In the genomic region with DNA sequence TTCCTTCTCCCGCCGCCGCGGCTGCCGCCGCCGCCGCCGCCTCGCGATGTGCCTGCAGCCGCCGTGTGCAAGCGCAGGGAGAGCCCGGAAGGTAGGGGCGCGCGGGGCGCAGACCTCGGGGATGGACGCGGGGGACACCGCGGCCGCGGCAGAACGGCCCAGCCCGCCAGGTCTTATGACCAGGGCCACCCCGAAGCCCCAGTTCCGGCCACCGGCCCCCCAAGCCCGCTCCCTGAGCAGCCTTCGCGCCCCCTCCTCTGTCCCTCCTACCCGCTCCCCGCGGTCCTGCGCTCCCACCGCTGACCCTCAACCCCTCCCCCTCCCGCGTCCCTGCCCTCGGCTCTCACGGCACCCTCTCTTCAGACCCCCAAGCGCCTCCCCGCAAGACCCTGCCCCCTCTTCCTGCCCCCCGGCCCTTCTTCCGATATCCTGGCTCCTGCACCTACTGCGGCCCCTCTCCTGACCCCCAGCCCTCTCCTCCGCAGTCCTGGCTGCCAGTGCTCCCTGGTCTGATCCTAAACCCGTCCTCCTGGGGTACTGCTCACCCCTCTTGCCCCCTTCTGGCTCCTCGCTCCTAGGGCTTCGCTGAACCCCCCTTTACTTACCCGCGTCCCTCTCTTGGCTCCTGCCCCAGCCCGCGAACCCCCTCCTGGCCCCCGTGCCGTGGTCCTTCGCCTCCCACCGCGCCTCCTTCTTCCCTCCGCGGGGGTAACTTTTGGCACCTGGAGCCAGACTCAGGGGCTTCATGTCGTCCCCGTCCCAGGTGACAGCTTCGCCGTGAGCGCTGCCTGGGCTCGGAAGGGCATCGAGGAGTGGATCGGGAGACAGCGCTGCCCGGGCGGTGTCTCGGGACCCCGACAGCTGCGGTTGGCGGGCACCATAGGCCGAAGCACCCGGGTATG, we compare ENCODE assay signal across 9 cellular contexts. TPM values are rescaled to one million over a fixed set of nuclear protein-coding genes. Genes with fewer than 3 reads are reported as not detected.
DNase-seq lines count a peak whose midpoint lies in the region; ATAC-seq and TF ChIP-seq lines count a peak whose summit lies in the region.
"Had no signal": no experiment of that assay in that cellular context is flagged by ENCODE, and none has a peak within 500 bp of the region (broad histone marks: within the 10 kb centered on the region; RNA-seq: fewer than 3 reads in every experiment).

No MANE protein-coding gene starts in this region.

- H3K27me3 ChIP-seq in endodermal cell (ENCODE audit: control insufficient read depth, insufficient read depth, low read length, poor library complexity, severe bottlenecking) (peaks cover 14% of the 10 kb centered on the region), neural progenitor cell (peaks cover 66% of the 10 kb centered on the region)

- peaks cover 1% of the 10 kb centered on the region for H3K36me3 Mint-ChIP-seq in T-helper 1 cell treated with Interleukin-12 subunit alpha and Interleukin-12 subunit beta and Interleukin-4 antibody, amounts not matched to agents 30 μg/mL and 1 μg/mL, for 36 hours (ENCODE audit: low read depth)
- H3K36me3 Mint-ChIP-seq in endodermal cell (ENCODE audit: low read depth) (no peaks in the 10 kb centered on the region), neural progenitor cell (peaks cover 21% of the 10 kb centered on the region)

- H4K20me1 ChIP-seq in neural progenitor cell (ENCODE audit: low read depth): peaks cover 18% of the 10 kb centered on the region

- H3K4me2 ChIP-seq in neural progenitor cell: peak overlapping the region; percentile 84

- TF ChIP-seq CTCF in endodermal cell (conservative IDR thresholded peaks at IDR 0.05): no peak
- no peak for TF ChIP-seq CTCF in neural progenitor cell (IDR thresholded peaks at IDR 0.05)

- peak; percentile 61 for DNase-seq in NCI-H2227 (lab: John Stamatoyannopoulos, UW; ENCODE audit: unreplicated experiment)
- no peak for DNase-seq in NCI-H2227 treated with DMSO at 0.1 percent for 48 hours (lab: John Stamatoyannopoulos, UW)
- no peak for DNase-seq in endodermal cell
- DNase-seq in neural progenitor cell (ENCODE audit: low spot score): peak; percentile 10
- DNase-seq in superior temporal gyrus (ENCODE audit: extremely low spot score): no peak
- DNase-seq in effector CD8-positive, alpha-beta T cell (lab: John Stamatoyannopoulos, UW): no peak

- H3K9me3 Mint-ChIP-seq in T-helper 1 cell treated with Interleukin-12 subunit alpha and Interleukin-12 subunit beta and Interleukin-4 antibody, amounts not matched to agents 30 μg/mL and 1 μg/mL, for 36 hours: peaks cover 7% of the 10 kb centered on the region
- H3K9me3 Mint-ChIP-seq in endodermal cell: no peaks in the 10 kb centered on the region
- H3K9me3 Mint-ChIP-seq in neural progenitor cell: no peaks in the 10 kb centered on the region

- H3K4me1 ChIP-seq in endodermal cell (ENCODE audit: control insufficient read depth, insufficient read depth, low read length): peaks cover 10% of the 10 kb centered on the region
- H3K4me1 ChIP-seq in neural progenitor cell: peaks cover 17% of the 10 kb centered on the region

- H3K36me3 ChIP-seq in endodermal cell (ENCODE audit: control insufficient read depth, insufficient read depth, low read length): no peaks in the 10 kb centered on the region
- H3K36me3 ChIP-seq in neural progenitor cell: no peaks in the 10 kb centered on the region

- peak overlapping the region; percentile 20 for H3K9ac ChIP-seq in endodermal cell (ENCODE audit: extremely low read depth, low read length, poor library complexity, severe bottlenecking)
- H3K9ac ChIP-seq in neural progenitor cell: no peak overlapping the region

- peak overlapping the region; percentile 38 for H3K27ac ChIP-seq in endodermal cell (ENCODE audit: low read depth, low read length)
- no peak overlapping the region for H3K27ac ChIP-seq in neural progenitor cell

- H2AFZ ChIP-seq in neural progenitor cell (replicated peaks): peak overlapping the region; percentile 97

- H3K4me3 ChIP-seq in endodermal cell (ENCODE audit: low read length) (peak overlapping the region; percentile 75), neural progenitor cell (peak overlapping the region; percentile 73)

- peak; percentile 43 for ATAC-seq in HG02981 (IDR thresholded peaks at IDR 0.05; ENCODE audit: unreplicated experiment)

- peaks cover 8% of the 10 kb centered on the region for H3K4me1 Mint-ChIP-seq in T-helper 1 cell treated with Interleukin-12 subunit alpha and Interleukin-12 subunit beta and Interleukin-4 antibody, amounts not matched to agents 30 μg/mL and 1 μg/mL, for 36 hours (ENCODE audit: low read depth)
- H3K4me1 Mint-ChIP-seq in endodermal cell: peaks cover 24% of the 10 kb centered on the region
- H3K4me1 Mint-ChIP-seq in neural progenitor cell: peaks cover 64% of the 10 kb centered on the region

- H3K27ac Mint-ChIP-seq in T-helper 1 cell treated with Interleukin-12 subunit alpha and Interleukin-12 subunit beta and Interleukin-4 antibody, amounts not matched to agents 30 μg/mL and 1 μg/mL, for 36 hours: no peak overlapping the region
- H3K27ac Mint-ChIP-seq in endodermal cell (no peak overlapping the region), neural progenitor cell (no peak overlapping the region)
- H3K27ac Mint-ChIP-seq: activated naive CD4-positive, alpha-beta T cell treated with anti-CD3 and anti-CD28 coated beads, Interleukin-2, amount 50 U/mL, for 72 hours had no signal

- peak overlapping the region; percentile 72 for H3K4me3 Mint-ChIP-seq in T-helper 1 cell treated with Interleukin-12 subunit alpha and Interleukin-12 subunit beta and Interleukin-4 antibody, amounts not matched to agents 30 μg/mL and 1 μg/mL, for 36 hours
- peak overlapping the region; percentile 59 for H3K4me3 Mint-ChIP-seq in endodermal cell
- H3K4me3 Mint-ChIP-seq in neural progenitor cell: peak overlapping the region; percentile 89

- peaks cover 12% of the 10 kb centered on the region for H3F3A ChIP-seq in neural progenitor cell (ENCODE audit: low read depth)

- H3K9me3 ChIP-seq in endodermal cell (ENCODE audit: control insufficient read depth, low read length) (no peaks in the 10 kb centered on the region), neural progenitor cell (ENCODE audit: low read depth) (no peaks in the 10 kb centered on the region)

- peaks cover 68% of the 10 kb centered on the region for H3K27me3 Mint-ChIP-seq in T-helper 1 cell treated with Interleukin-12 subunit alpha and Interleukin-12 subunit beta and Interleukin-4 antibody, amounts not matched to agents 30 μg/mL and 1 μg/mL, for 36 hours (ENCODE audit: low read depth)
- H3K27me3 Mint-ChIP-seq in endodermal cell (ENCODE audit: insufficient read depth) (peaks cover 19% of the 10 kb centered on the region), neural progenitor cell (ENCODE audit: insufficient read depth, low read depth) (peaks cover 8% of the 10 kb centered on the region)

- WGBS in endodermal cell (ENCODE audit: insufficient coverage in 1 of 2, insufficient read length in 1 of 2), 2 experiments: 13 to 24% methylated on average over 39 to 80 of the region's 80 CpGs

- no peaks in the 10 kb centered on the region for H3K79me2 ChIP-seq in neural progenitor cell (ENCODE audit: low read depth)

RNA-seq across cellular contexts. Expression of a gene that starts 0.7 kb away (rescaled TPM):
- total RNA-seq in endodermal cell: 1 to 10 TPM; 7.0 to 9.5 TPM
- 32.4 TPM for polyA plus RNA-seq in endodermal cell (2013, experiment 1 of 2)
- 20.2 TPM for polyA plus RNA-seq in endodermal cell (2013, experiment 2 of 2)
- 3.3 and 5.3 TPM in 2 replicates for total RNA-seq in neural progenitor cell (ENCODE audit: low replicate concordance)

Comparison
In these comparisons a context has a peak if more than half of its experiments do, and no peak if none do; other contexts are left out.
1. DNase-seq: peak in NCI-H2227 (single experiment) and neural progenitor cell (single experiment); none in NCI-H2227 treated with DMSO at 0.1 percent for 48 hours (single experiment), endodermal cell (single experiment), superior temporal gyrus (single experiment) and effector CD8-positive, alpha-beta T cell (single experiment).
2. Peak in every context shown above with its lines, with median percentiles within 50 percentile points of each other: H3K4me3 Mint-ChIP-seq.